ENCODE assay signal across 33 cellular contexts in the genomic region with DNA sequence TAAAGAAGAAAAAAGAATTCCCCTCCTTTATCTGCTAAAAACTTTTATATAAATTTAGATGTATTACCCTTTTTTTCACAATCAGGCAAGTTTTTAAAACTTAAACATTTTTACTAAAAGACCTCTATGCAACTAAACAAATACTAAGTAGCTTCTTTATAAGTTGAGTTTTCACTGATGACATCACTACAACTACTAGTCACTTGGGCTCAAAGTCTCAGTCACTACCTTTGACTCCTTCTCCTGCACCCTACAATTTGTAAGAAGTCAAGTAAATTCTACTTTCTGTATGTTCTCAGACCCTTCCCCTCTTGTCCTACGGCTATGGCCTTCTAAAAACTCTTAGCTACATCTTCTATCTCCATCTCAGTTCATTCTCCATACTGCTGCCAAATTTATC.
"Had no signal": no experiment of that assay in that cellular context is flagged by ENCODE, and none has a peak within 500 bp of the region (broad histone marks: within the 10 kb centered on the region; RNA-seq: fewer than 3 reads in every experiment).

No MANE protein-coding gene starts in this region.

- H3K4me3 Mint-ChIP-seq: activated B cell treated with CpG ODN at 0.5 μM for 24 hours; activated CD8-positive, alpha-beta T cell treated with anti-CD3 and anti-CD28 coated beads for 36 hours; activated naive CD8-positive, alpha-beta T cell treated with anti-CD3 and anti-CD28 coated beads, Interleukin-2, amount 10 ng/mL, durations not matched to agents 7 days and 5 days; activated T-cell treated with anti-CD3 and anti-CD28 coated beads, Interleukin-2, amount 50 U/mL, for 4 hours; activated T-helper 17 cell treated with anti-CD3 and anti-CD28 coated beads, Interleukin-2, amount 50 U/mL, for 72 hours; central memory CD8-positive, alpha-beta T cell; effector memory CD8-positive, alpha-beta T cell; T-cell; T-helper 1 cell treated with Interleukin-12 subunit alpha and Interleukin-12 subunit beta and Interleukin-4 antibody, amounts not matched to agents 30 μg/mL and 1 μg/mL, for 36 hours; T-helper 2 cell treated with Interferon-gamma antibody and Interleukin-4, amounts not matched to agents 5 μg/mL and 100 μg/mL, for 36 hours had no signal

- H3K9me3 ChIP-seq: esophagus muscularis mucosa, gastrocnemius medialis, heart left ventricle had no signal

- H3K36me3 ChIP-seq: brain microvascular endothelial cell, esophagus muscularis mucosa, gastrocnemius medialis, heart left ventricle, WERI-Rb-1 had no signal

- H3K9me3 Mint-ChIP-seq: activated B cell treated with CpG ODN at 0.5 μM for 24 hours; activated CD8-positive, alpha-beta T cell treated with anti-CD3 and anti-CD28 coated beads for 36 hours; activated naive CD8-positive, alpha-beta T cell treated with anti-CD3 and anti-CD28 coated beads, Interleukin-2, amount 10 ng/mL, durations not matched to agents 7 days and 5 days; activated T-cell treated with anti-CD3 and anti-CD28 coated beads, Interleukin-2, amount 50 U/mL, for 4 hours; activated T-helper 17 cell treated with anti-CD3 and anti-CD28 coated beads, Interleukin-2, amount 50 U/mL, for 72 hours; central memory CD8-positive, alpha-beta T cell; effector memory CD8-positive, alpha-beta T cell; T-cell; T-helper 1 cell treated with Interleukin-12 subunit alpha and Interleukin-12 subunit beta and Interleukin-4 antibody, amounts not matched to agents 30 μg/mL and 1 μg/mL, for 36 hours; T-helper 2 cell treated with Interferon-gamma antibody and Interleukin-4, amounts not matched to agents 5 μg/mL and 100 μg/mL, for 36 hours had no signal

- H3K4me1 Mint-ChIP-seq: activated B cell treated with CpG ODN at 0.5 μM for 24 hours; central memory CD8-positive, alpha-beta T cell had no signal

- H3K27ac Mint-ChIP-seq: activated B cell treated with CpG ODN at 0.5 μM for 24 hours; activated CD8-positive, alpha-beta T cell treated with anti-CD3 and anti-CD28 coated beads for 36 hours; activated naive CD8-positive, alpha-beta T cell treated with anti-CD3 and anti-CD28 coated beads, Interleukin-2, amount 10 ng/mL, durations not matched to agents 7 days and 5 days; activated T-helper 17 cell treated with anti-CD3 and anti-CD28 coated beads, Interleukin-2, amount 50 U/mL, for 72 hours; effector memory CD8-positive, alpha-beta T cell; T-cell; T-helper 1 cell treated with Interleukin-12 subunit alpha and Interleukin-12 subunit beta and Interleukin-4 antibody, amounts not matched to agents 30 μg/mL and 1 μg/mL, for 36 hours; T-helper 2 cell treated with Interferon-gamma antibody and Interleukin-4, amounts not matched to agents 5 μg/mL and 100 μg/mL, for 36 hours had no signal

- H3K27me3 ChIP-seq: brain microvascular endothelial cell, esophagus muscularis mucosa, foreskin keratinocyte, gastrocnemius medialis, heart left ventricle had no signal

- H3K4me3 ChIP-seq: coronary artery, esophagus muscularis mucosa, gastrocnemius medialis, heart left ventricle had no signal

- H3K27me3 Mint-ChIP-seq: activated CD8-positive, alpha-beta T cell treated with anti-CD3 and anti-CD28 coated beads for 36 hours; activated naive CD8-positive, alpha-beta T cell treated with anti-CD3 and anti-CD28 coated beads, Interleukin-2, amount 10 ng/mL, durations not matched to agents 7 days and 5 days; activated T-helper 17 cell treated with anti-CD3 and anti-CD28 coated beads, Interleukin-2, amount 50 U/mL, for 72 hours; central memory CD8-positive, alpha-beta T cell; effector memory CD8-positive, alpha-beta T cell; T-cell had no signal

- DNase-seq: activated B cell treated with CpG ODN at 0.5 μM for 24 hours; activated CD4-positive, alpha-beta T cell treated with anti-CD3 and anti-CD28 coated beads for 48 hours; activated CD4-positive, alpha-beta T cell treated with anti-CD3 and anti-CD28 coated beads, Interleukin-2, amount 50 U/mL, for 1 hour; activated CD4-positive, alpha-beta T cell treated with anti-CD3 and anti-CD28 coated beads, Interleukin-2, amount 50 U/mL, for 48 hours; activated CD8-positive, alpha-beta memory T cell treated with anti-CD3 and anti-CD28 coated beads for 24 hours; activated CD8-positive, alpha-beta T cell treated with anti-CD3 and anti-CD28 coated beads for 36 hours; activated effector memory CD4-positive, alpha-beta T cell treated with Interleukin-2 at 50 U/mL for 16 hours; activated gamma-delta T cell treated with Interleukin-2 at 50 U/mL for 16 hours; activated naive CD4-positive, alpha-beta T cell treated with anti-CD3 and anti-CD28 coated beads, Interleukin-2, amount 50 U/mL, for 16 hours; activated naive CD4-positive, alpha-beta T cell treated with Interleukin-2 at 50 U/mL for 16 hours; activated naive CD8-positive, alpha-beta T cell treated with anti-CD3 and anti-CD28 coated beads, Interleukin-2, amount 10 ng/mL, durations not matched to agents 7 days and 5 days; activated T-cell treated with anti-CD3 and anti-CD28 coated beads, Interleukin-2, amount 50 U/mL, for 4 hours; amniotic stem cell; anterior cingulate cortex; brain microvascular endothelial cell; dermis blood vessel endothelial cell; effector CD4-positive, alpha-beta T cell; effector memory CD8-positive, alpha-beta T cell; erythroblast; foreskin keratinocyte; gastrocnemius medialis; glutamatergic neuron; heart left ventricle; T-cell; T1000; WERI-Rb-1 had no signal

- ATAC-seq: activated CD4-positive, CD25-positive, alpha-beta regulatory T cell treated with anti-CD3 and anti-CD28 coated beads, Interleukin-2, amount 50 U/mL, for 24 hours; activated CD8-positive, alpha-beta T cell treated with anti-CD3 and anti-CD28 coated beads for 36 hours; activated T-cell treated with anti-CD3 and anti-CD28 coated beads, Interleukin-2, amount 50 U/mL, for 4 hours; activated T-helper 17 cell treated with anti-CD3 and anti-CD28 coated beads, Interleukin-2, amount 50 U/mL, for 72 hours; effector memory CD8-positive, alpha-beta T cell; foreskin keratinocyte; gastrocnemius medialis; heart left ventricle; T-cell had no signal
